In the genomic region with DNA sequence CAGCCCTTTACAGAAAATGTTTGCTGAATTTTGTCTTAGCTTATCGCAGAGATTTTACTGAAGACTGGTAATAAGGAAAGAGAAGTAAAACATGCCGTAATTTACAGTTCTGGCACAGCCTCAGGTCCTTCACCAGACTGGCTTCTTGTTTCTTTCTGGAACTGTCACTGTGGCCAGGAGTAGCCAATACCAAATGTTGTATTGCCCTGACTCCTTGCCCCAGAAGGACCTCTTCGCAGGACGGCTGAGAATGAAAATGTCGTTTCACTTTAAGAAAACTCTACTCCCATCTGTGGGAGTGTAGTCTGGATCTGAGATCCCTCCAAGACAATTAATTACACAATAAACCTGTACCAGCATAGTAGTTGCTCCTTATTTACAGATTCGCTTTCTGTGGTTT, we compare ENCODE assay signal across 18 cellular contexts.
"Had no signal": no experiment of that assay in that cellular context is flagged by ENCODE, and none has a peak within 500 bp of the region (broad histone marks: within the 10 kb centered on the region; RNA-seq: fewer than 3 reads in every experiment).

No MANE protein-coding gene starts in this region.

- H3K27ac ChIP-seq: adrenal gland, colonic mucosa, epithelial cell of prostate, lower lobe of right lung, testis, upper lobe of right lung had no signal

- H3K36me3 ChIP-seq: adrenal gland, colonic mucosa, lower lobe of right lung, upper lobe of right lung had no signal

- H3K9me3 ChIP-seq: adrenal gland, colonic mucosa, lower lobe of right lung, testis, upper lobe of right lung had no signal

- DNase-seq: activated B cell treated with CpG ODN at 0.5 μM for 24 hours; activated CD4-positive, alpha-beta T cell treated with anti-CD3 and anti-CD28 coated beads, Interleukin-2, amount 10 ng/mL, durations not matched to agents 7 days and 5 days; activated naive CD4-positive, alpha-beta T cell treated with anti-CD3 and anti-CD28 coated beads for 36 hours; activated T-cell treated with anti-CD3 and anti-CD28 coated beads for 4 hours; adrenal gland; colonic mucosa; effector CD4-positive, alpha-beta T cell; hypothalamus; lower lobe of right lung; naive B cell; stimulated activated CD4-positive, alpha-beta T cell treated with anti-CD3 and anti-CD28 coated beads, Interleukin-15, amount 100 ng/mL, for 24 hours; stimulated activated CD4-positive, alpha-beta T cell treated with anti-CD3 and anti-CD28 coated beads, Interleukin-4, amount 100 ng/mL, for 24 hours; stimulated activated naive CD8-positive, alpha-beta T cell treated with anti-CD3 and anti-CD28 coated beads, Interleukin-15, amount 100 ng/mL, for 72 hours; T-helper 17 cell; testis; upper lobe of right lung had no signal

- H3K4me3 ChIP-seq: adrenal gland, colonic mucosa, lower lobe of right lung, testis, upper lobe of right lung had no signal

- H3K27me3 ChIP-seq: adrenal gland, colonic mucosa, testis, upper lobe of right lung had no signal

- H3K36me3 Mint-ChIP-seq: naive B cell had no signal

- H3K4me1 Mint-ChIP-seq: activated B cell treated with CpG ODN at 0.5 μM for 24 hours; activated CD4-positive, alpha-beta T cell treated with anti-CD3 and anti-CD28 coated beads, Interleukin-2, amount 10 ng/mL, durations not matched to agents 7 days and 5 days; activated T-helper 17 cell treated with anti-CD3 and anti-CD28 coated beads, Interleukin-2, amount 50 U/mL, for 72 hours; naive B cell; stimulated activated naive CD8-positive, alpha-beta T cell treated with anti-CD3 and anti-CD28 coated beads, Interleukin-15, amount 100 ng/mL, for 72 hours; T-helper 17 cell had no signal

- H3K27ac Mint-ChIP-seq: activated B cell treated with CpG ODN at 0.5 μM for 24 hours; activated CD4-positive, alpha-beta T cell treated with anti-CD3 and anti-CD28 coated beads, Interleukin-2, amount 10 ng/mL, durations not matched to agents 7 days and 5 days; activated naive CD4-positive, alpha-beta T cell treated with anti-CD3 and anti-CD28 coated beads for 36 hours; activated T-helper 17 cell treated with anti-CD3 and anti-CD28 coated beads, Interleukin-2, amount 50 U/mL, for 72 hours; naive B cell; stimulated activated naive CD8-positive, alpha-beta T cell treated with anti-CD3 and anti-CD28 coated beads, Interleukin-15, amount 100 ng/mL, for 72 hours; T-helper 17 cell had no signal

- H3K4me1 ChIP-seq: adrenal gland, colonic mucosa, lower lobe of right lung, testis, upper lobe of right lung had no signal

- H3K27me3 Mint-ChIP-seq: activated B cell treated with CpG ODN at 0.5 μM for 24 hours; activated CD4-positive, alpha-beta T cell treated with anti-CD3 and anti-CD28 coated beads, Interleukin-2, amount 10 ng/mL, durations not matched to agents 7 days and 5 days had no signal

- ATAC-seq: activated T-helper 17 cell treated with anti-CD3 and anti-CD28 coated beads, Interleukin-2, amount 50 U/mL, for 72 hours; lower lobe of right lung; stimulated activated naive CD8-positive, alpha-beta T cell treated with anti-CD3 and anti-CD28 coated beads, Interleukin-15, amount 100 ng/mL, for 72 hours; T-helper 17 cell; upper lobe of right lung had no signal

- H3K4me3 Mint-ChIP-seq: activated B cell treated with CpG ODN at 0.5 μM for 24 hours; activated CD4-positive, alpha-beta T cell treated with anti-CD3 and anti-CD28 coated beads, Interleukin-2, amount 10 ng/mL, durations not matched to agents 7 days and 5 days; activated naive CD4-positive, alpha-beta T cell treated with anti-CD3 and anti-CD28 coated beads for 36 hours; activated T-helper 17 cell treated with anti-CD3 and anti-CD28 coated beads, Interleukin-2, amount 50 U/mL, for 72 hours; naive B cell; stimulated activated naive CD8-positive, alpha-beta T cell treated with anti-CD3 and anti-CD28 coated beads, Interleukin-15, amount 100 ng/mL, for 72 hours; T-helper 17 cell had no signal

- H3K9me3 Mint-ChIP-seq: activated B cell treated with CpG ODN at 0.5 μM for 24 hours; activated CD4-positive, alpha-beta T cell treated with anti-CD3 and anti-CD28 coated beads, Interleukin-2, amount 10 ng/mL, durations not matched to agents 7 days and 5 days; activated naive CD4-positive, alpha-beta T cell treated with anti-CD3 and anti-CD28 coated beads for 36 hours had no signal
